ENCODE assay signal across 16 cellular contexts in genomic region chr6:148471624-148472494, GRCh38.
DNase-seq lines count a peak whose midpoint lies in the region; ATAC-seq and TF ChIP-seq lines count a peak whose summit lies in the region.
"Had no signal": no experiment of that assay in that cellular context is flagged by ENCODE, and none has a peak within 500 bp of the region (broad histone marks: within the 10 kb centered on the region; RNA-seq: fewer than 3 reads in every experiment).

No MANE protein-coding gene starts in this region.

- H3K9me3 ChIP-seq in endodermal cell (ENCODE audit: control insufficient read depth, low read length), result no peaks in the 10 kb centered on the region
- no peaks in the 10 kb centered on the region for H3K9me3 ChIP-seq in left lung
- no peaks in the 10 kb centered on the region for H3K9me3 ChIP-seq in skeletal muscle tissue (ENCODE audit: control insufficient read depth in 3 of 3, low read length in 3 of 3)

- H3K4me3 Mint-ChIP-seq in endodermal cell, result no peak overlapping the region
- H3K4me3 Mint-ChIP-seq: activated CD4-positive, alpha-beta T cell treated with anti-CD3 and anti-CD28 coated beads, Interleukin-2, amount 10 ng/mL, durations not matched to agents 7 days and 5 days; activated T-helper 17 cell treated with anti-CD3 and anti-CD28 coated beads, Interleukin-2, amount 50 U/mL, for 72 hours; central memory CD8-positive, alpha-beta T cell; T-helper 1 cell treated with Interleukin-12 subunit alpha and Interleukin-12 subunit beta and Interleukin-4 antibody, amounts not matched to agents 30 μg/mL and 1 μg/mL, for 36 hours had no signal

- H3K27me3 ChIP-seq in endodermal cell (ENCODE audit: control insufficient read depth, insufficient read depth, low read length, poor library complexity, severe bottlenecking) (no peaks in the 10 kb centered on the region), left lung (no peaks in the 10 kb centered on the region), skeletal muscle tissue (ENCODE audit: control insufficient read depth in 3 of 3, insufficient read depth in 3 of 3, low read length in 3 of 3) (no peaks in the 10 kb centered on the region)

- no peaks in the 10 kb centered on the region for H3K9me3 Mint-ChIP-seq in endodermal cell
- H3K9me3 Mint-ChIP-seq: activated CD4-positive, alpha-beta T cell treated with anti-CD3 and anti-CD28 coated beads, Interleukin-2, amount 10 ng/mL, durations not matched to agents 7 days and 5 days; activated T-helper 17 cell treated with anti-CD3 and anti-CD28 coated beads, Interleukin-2, amount 50 U/mL, for 72 hours; central memory CD8-positive, alpha-beta T cell; T-helper 1 cell treated with Interleukin-12 subunit alpha and Interleukin-12 subunit beta and Interleukin-4 antibody, amounts not matched to agents 30 μg/mL and 1 μg/mL, for 36 hours had no signal

- intact Hi-C loops in left lung (cut with DNase I), result no loop called here

- TF ChIP-seq CTCF in endodermal cell (conservative IDR thresholded peaks at IDR 0.05) (no peak), left lung (IDR thresholded peaks at IDR 0.05) (no peak)

- H3K4me1 ChIP-seq in endodermal cell (ENCODE audit: control insufficient read depth, insufficient read depth, low read length), result no peaks in the 10 kb centered on the region
- no peaks in the 10 kb centered on the region for H3K4me1 ChIP-seq in left lung
- peaks cover 0 to 7% (median 3%) of the 10 kb centered on the region in 3 donors for H3K4me1 ChIP-seq in skeletal muscle tissue (ENCODE audit: control insufficient read depth in 3 of 3, insufficient read depth in 3 of 3, low read length in 3 of 3)

- 93% methylated on average over 10 to 15 of the region's 15 CpGs for WGBS in endodermal cell (ENCODE audit: insufficient coverage in 1 of 2, insufficient read length in 1 of 2), 2 experiments

- H3K9ac ChIP-seq in endodermal cell (ENCODE audit: extremely low read depth, low read length, poor library complexity, severe bottlenecking) (no peak overlapping the region), skeletal muscle tissue (ENCODE audit: low read depth in 1 of 3, low read length in 3 of 3) (no peak overlapping the region)

- no peak overlapping the region for H3K27ac Mint-ChIP-seq in endodermal cell
- H3K27ac Mint-ChIP-seq: activated CD4-positive, alpha-beta T cell treated with anti-CD3 and anti-CD28 coated beads, Interleukin-2, amount 10 ng/mL, durations not matched to agents 7 days and 5 days; activated T-helper 17 cell treated with anti-CD3 and anti-CD28 coated beads, Interleukin-2, amount 50 U/mL, for 72 hours; T-helper 1 cell treated with Interleukin-12 subunit alpha and Interleukin-12 subunit beta and Interleukin-4 antibody, amounts not matched to agents 30 μg/mL and 1 μg/mL, for 36 hours had no signal

- H3K27me3 Mint-ChIP-seq in endodermal cell (ENCODE audit: insufficient read depth), result no peaks in the 10 kb centered on the region

- DNase-seq in endodermal cell (no peak), left lung (no peak), SKM-1 (lab: John Stamatoyannopoulos, UW; ENCODE audit: unreplicated experiment) (no peak), NCI-H1092 (lab: John Stamatoyannopoulos, UW) (no peak), GM19238 (ENCODE audit: insufficient read length, low spot score) (no peak)
- no peak for DNase-seq in activated T-cell treated with anti-CD3 and anti-CD28 coated beads, Interleukin-2, amount 50 U/mL, for 48 hours
- DNase-seq: activated CD4-positive, alpha-beta T cell treated with anti-CD3 and anti-CD28 coated beads, Interleukin-2, amount 10 ng/mL, durations not matched to agents 7 days and 5 days; AML-193; KG1; NCI-H2029 treated with DMSO at 0.1 percent for 48 hours; OCI-M1 had no signal

- ATAC-seq in GM21360 (IDR thresholded peaks at IDR 0.05; ENCODE audit: unreplicated experiment), result peak; percentile 93
- peak; percentile 14 for ATAC-seq in left lung
- ATAC-seq: activated T-helper 17 cell treated with anti-CD3 and anti-CD28 coated beads, Interleukin-2, amount 50 U/mL, for 72 hours had no signal

- H3K4me1 Mint-ChIP-seq in endodermal cell, result no peaks in the 10 kb centered on the region
- H3K4me1 Mint-ChIP-seq: activated T-helper 17 cell treated with anti-CD3 and anti-CD28 coated beads, Interleukin-2, amount 50 U/mL, for 72 hours; central memory CD8-positive, alpha-beta T cell had no signal

- H3K36me3 Mint-ChIP-seq in endodermal cell (ENCODE audit: low read depth), result peaks cover 18% of the 10 kb centered on the region

- H3K36me3 ChIP-seq in endodermal cell (ENCODE audit: control insufficient read depth, insufficient read depth, low read length) (peaks cover 36% of the 10 kb centered on the region), left lung (peaks cover 0 to 24% of the 10 kb centered on the region in 2 donors), skeletal muscle tissue (ENCODE audit: control insufficient read depth in 3 of 3, insufficient read depth in 3 of 3, low read length in 3 of 3) (peaks cover 6 to 13% (median 6%) of the 10 kb centered on the region in 3 donors)

- H3K4me3 ChIP-seq in endodermal cell (ENCODE audit: low read length) (no peak overlapping the region), left lung (no peak overlapping the region), skeletal muscle tissue (ENCODE audit: low read length in 3 of 3) (peak overlapping the region in 1 of 3 donors; percentile 45)

- H3K27ac ChIP-seq in endodermal cell (ENCODE audit: low read depth, low read length), result peak overlapping the region; percentile 95
- H3K27ac ChIP-seq in left lung, result peak overlapping the region; percentile 38 to 43
- peak overlapping the region; percentile 44 for H3K27ac ChIP-seq in skeletal muscle tissue (ENCODE audit: low read depth, low read length)

Comparison
In these comparisons a context has a peak if more than half of its experiments do, and no peak if none do; other contexts are left out.
1. H3K27ac ChIP-seq: peak in every context shown above with its lines; median percentile 95 in endodermal cell; 44 in skeletal muscle tissue; 40 in left lung.